1 cellular context compared by ENCODE assay signal in the genomic region with DNA sequence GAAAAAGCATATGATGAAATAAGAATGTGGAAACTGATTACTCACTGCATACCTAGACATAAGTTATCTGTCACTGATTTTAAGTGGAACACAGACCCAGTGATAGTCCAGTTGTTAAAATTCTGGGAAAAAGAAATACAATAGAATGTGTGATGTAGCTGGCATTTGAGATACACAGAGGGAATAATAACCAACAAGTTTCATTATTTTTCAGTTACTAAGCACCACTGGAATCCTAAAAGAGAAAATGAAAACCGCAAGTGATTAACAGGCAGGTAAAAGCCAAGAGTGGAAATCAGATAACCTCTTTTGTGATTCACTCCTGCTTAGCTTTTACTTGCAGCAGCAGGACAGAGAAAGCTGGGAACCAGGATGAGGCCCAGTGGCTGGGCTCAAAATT.
TF ChIP-seq lines count a peak whose summit lies in the region.

No MANE protein-coding gene starts in this region.

TF ChIP-seq in WTC11, 78 proteins besides CTCF, POLR2A, EP300 and RAD21 (continued from another document):
- TF ChIP-seq, protein P1, sequence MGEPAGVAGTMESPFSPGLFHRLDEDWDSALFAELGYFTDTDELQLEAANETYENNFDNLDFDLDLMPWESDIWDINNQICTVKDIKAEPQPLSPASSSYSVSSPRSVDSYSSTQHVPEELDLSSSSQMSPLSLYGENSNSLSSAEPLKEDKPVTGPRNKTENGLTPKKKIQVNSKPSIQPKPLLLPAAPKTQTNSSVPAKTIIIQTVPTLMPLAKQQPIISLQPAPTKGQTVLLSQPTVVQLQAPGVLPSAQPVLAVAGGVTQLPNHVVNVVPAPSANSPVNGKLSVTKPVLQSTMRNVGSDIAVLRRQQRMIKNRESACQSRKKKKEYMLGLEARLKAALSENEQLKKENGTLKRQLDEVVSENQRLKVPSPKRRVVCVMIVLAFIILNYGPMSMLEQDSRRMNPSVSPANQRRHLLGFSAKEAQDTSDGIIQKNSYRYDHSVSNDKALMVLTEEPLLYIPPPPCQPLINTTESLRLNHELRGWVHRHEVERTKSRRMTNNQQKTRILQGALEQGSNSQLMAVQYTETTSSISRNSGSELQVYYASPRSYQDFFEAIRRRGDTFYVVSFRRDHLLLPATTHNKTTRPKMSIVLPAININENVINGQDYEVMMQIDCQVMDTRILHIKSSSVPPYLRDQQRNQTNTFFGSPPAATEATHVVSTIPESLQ (CRISPR knock-in tag; IDR thresholded peaks at IDR 0.05), result no peak
- TF ChIP-seq TCF7 (CRISPR knock-in tag; IDR thresholded peaks at IDR 0.05; ENCODE audit: low read depth), result no peak
- TF ChIP-seq FOXP1 (CRISPR knock-in tag; IDR thresholded peaks at IDR 0.05; ENCODE audit: borderline replicate concordance), result no peak
